ENCODE assay signal across 16 cellular contexts in the genomic region with DNA sequence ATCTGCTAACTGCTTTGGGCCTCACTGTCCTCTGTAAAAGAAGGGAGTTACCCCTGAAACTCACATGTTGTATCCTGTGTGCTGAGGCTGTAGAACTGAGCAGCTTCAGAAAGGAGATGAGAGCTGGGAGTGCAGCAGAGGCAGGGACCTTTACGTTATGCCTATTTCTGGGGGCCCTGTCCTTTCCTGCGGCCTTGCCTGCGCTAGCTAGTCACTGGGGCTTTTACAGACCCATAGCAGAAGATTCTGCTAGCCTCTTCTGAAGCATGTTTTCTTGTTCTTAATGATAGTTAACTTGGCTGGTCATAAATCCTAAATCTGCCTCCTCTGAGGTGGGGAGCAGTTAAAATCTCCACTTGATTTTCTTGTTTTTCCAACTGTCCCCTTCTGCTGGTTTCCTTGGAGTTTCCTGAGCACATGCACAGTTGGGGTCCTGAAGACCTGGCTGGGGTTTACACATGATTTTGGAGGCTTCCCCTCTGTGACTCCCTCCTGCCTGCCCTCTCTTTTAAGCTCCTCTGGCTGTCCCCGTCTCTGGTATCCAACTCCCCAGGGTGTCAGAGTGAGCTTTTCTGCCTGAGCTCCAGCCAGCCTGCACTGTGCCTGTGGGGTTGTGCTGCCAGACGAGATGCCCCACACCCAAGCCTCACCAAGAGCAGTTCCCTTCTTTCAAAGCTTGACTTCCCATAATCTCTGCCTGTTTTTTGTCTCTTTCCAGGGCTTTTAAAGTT.
DNase-seq lines count a peak whose midpoint lies in the region; ATAC-seq and TF ChIP-seq lines count a peak whose summit lies in the region.
"Had no signal": no experiment of that assay in that cellular context is flagged by ENCODE, and none has a peak within 500 bp of the region (broad histone marks: within the 10 kb centered on the region; RNA-seq: fewer than 3 reads in every experiment).

No MANE protein-coding gene starts in this region.

- peak overlapping the region; percentile 13 for H3K9ac ChIP-seq in mesendoderm (ENCODE audit: low read length)

- H2BK120ac ChIP-seq in mesendoderm (ENCODE audit: low read depth, low read length): peak overlapping the region; percentile 75

- ATAC-seq in left lung: no peak

- H3K4me3 ChIP-seq in H7 (ENCODE audit: insufficient read depth, low read depth, low read length) (no peak overlapping the region), mesendoderm (ENCODE audit: low read length) (no peak overlapping the region), left lung (no peak overlapping the region)
- H3K4me3 ChIP-seq: upper lobe of left lung had no signal

- H3K27ac ChIP-seq in VCaP (peak overlapping the region; percentile 21; the same call in 1 of the 2 replicates), mesendoderm (ENCODE audit: low read depth, low read length) (peak overlapping the region; percentile 87), left lung (no peak overlapping the region)
- H3K27ac ChIP-seq: upper lobe of left lung had no signal

- TF ChIP-seq CTCF in VCaP (conservative IDR thresholded peaks at IDR 0.05) (no peak), left lung (IDR thresholded peaks at IDR 0.05) (no peak)

- H3K79me1 ChIP-seq in mesendoderm (ENCODE audit: low read length): peaks cover 12% of the 10 kb centered on the region

- peak overlapping the region; percentile 90 for H4K8ac ChIP-seq in mesendoderm (ENCODE audit: low read depth, low read length)

- no CpG with 5 or more reads among the region's 5 CpGs for WGBS in mesendoderm (ENCODE audit: extremely low coverage, insufficient coverage, low lambda C conversion rate)

- peaks cover 38% of the 10 kb centered on the region for H3K4me1 ChIP-seq in mesendoderm (ENCODE audit: control insufficient read depth, low read depth, low read length)
- H3K4me1 ChIP-seq in left lung: no peaks in the 10 kb centered on the region
- H3K4me1 ChIP-seq: upper lobe of left lung had no signal

- H3K36me3 ChIP-seq in H7 (replicated peaks; ENCODE audit: control insufficient read depth, insufficient read depth, low read length) (no peaks in the 10 kb centered on the region), mesendoderm (ENCODE audit: control insufficient read depth, insufficient read depth, low read length) (no peaks in the 10 kb centered on the region), left lung (no peaks in the 10 kb centered on the region)
- H3K36me3 ChIP-seq: upper lobe of left lung had no signal

- H2BK15ac ChIP-seq in mesendoderm (replicated peaks; ENCODE audit: low read depth): peak overlapping the region; percentile 4

- peak overlapping the region; percentile 100 for H3K4ac ChIP-seq in mesendoderm (ENCODE audit: low read depth, low read length)

- H4K5ac ChIP-seq in mesendoderm (ENCODE audit: low read length): peak overlapping the region; percentile 10

- peak overlapping the region; percentile 80 for H2BK5ac ChIP-seq in mesendoderm (ENCODE audit: low read length)

- peaks cover 11% of the 10 kb centered on the region for H3K79me2 ChIP-seq in mesendoderm (ENCODE audit: control insufficient read depth, insufficient read depth, low read length)

- H3K56ac ChIP-seq in mesendoderm (ENCODE audit: low read length): peak overlapping the region; percentile 66

- peak; percentile 61; the same call in 1 of the 2 replicates for TF ChIP-seq EP300 in Ishikawa (IDR thresholded peaks at IDR 0.05; ENCODE audit: borderline replicate concordance)

- DNase-seq in H7: peak; percentile 30
- peak; percentile 51 for DNase-seq in mesendoderm
- DNase-seq in anterior cingulate cortex (lab: John Stamatoyannopoulos, UW): no peak
- no peak for DNase-seq in central memory CD4-positive, alpha-beta T cell
- no peak for DNase-seq in left lung
- DNase-seq: activated CD4-positive, CD25-positive, alpha-beta regulatory T cell treated with anti-CD3 and anti-CD28 coated beads, Interleukin-2, amount 50 U/mL, for 72 hours; activated naive CD8-positive, alpha-beta T cell treated with anti-CD3 and anti-CD28 coated beads, Interleukin-2, amount 10 ng/mL, durations not matched to agents 7 days and 5 days; CD4-positive, alpha-beta T cell; EL; naive B cell; stimulated activated CD4-positive, alpha-beta T cell treated with anti-CD3 and anti-CD28 coated beads, Interleukin-1b, Interleukin-23, amount 100 ng/mL, for 48 hours; stimulated activated CD8-positive, alpha-beta memory T cell treated with anti-CD3 and anti-CD28 coated beads, Interleukin-4, amount 100 ng/mL, for 48 hours; T-helper 1 cell; upper lobe of left lung had no signal

- no peaks in the 10 kb centered on the region; the same call in 1 of the 2 replicates for H3K27me3 ChIP-seq in H7 (ENCODE audit: control insufficient read depth, insufficient read depth, low read length)
- H3K27me3 ChIP-seq in mesendoderm (ENCODE audit: insufficient read depth, low read length, poor library complexity): no peaks in the 10 kb centered on the region
- no peaks in the 10 kb centered on the region for H3K27me3 ChIP-seq in left lung
- H3K27me3 ChIP-seq: upper lobe of left lung had no signal

- TF ChIP-seq RAD21 in Ishikawa (IDR thresholded peaks at IDR 0.05; ENCODE audit: low read depth): no peak

- H2AK5ac ChIP-seq in mesendoderm (ENCODE audit: low read length): peak overlapping the region; percentile 81

- no peak overlapping the region for H3K4me2 ChIP-seq in mesendoderm (ENCODE audit: low read length)

- peak overlapping the region; percentile 94 for H3K18ac ChIP-seq in mesendoderm (ENCODE audit: low read length)

- intact Hi-C loops in left lung (cut with DNase I): no loop called here

- H3K9me3 ChIP-seq in left lung: no peaks in the 10 kb centered on the region
- H3K9me3 ChIP-seq: upper lobe of left lung had no signal

- no peak overlapping the region for H3K23ac ChIP-seq in mesendoderm (ENCODE audit: low read length)

TF ChIP-seq in Ishikawa, 13 proteins besides CTCF, POLR2A, EP300 and RAD21:
- TF ChIP-seq YY1 (IDR thresholded peaks at IDR 0.05; ENCODE audit: low read depth) (no peak), TAF1 (IDR thresholded peaks at IDR 0.05; ENCODE audit: low read depth) (0 out of 2 replicates have a peak, but pooled peaks have one; percentile 0), ZBTB7A (IDR thresholded peaks at IDR 0.05; ENCODE audit: low read depth) (0 out of 2 replicates have a peak, but pooled peaks have one; percentile 17)
- TF ChIP-seq, protein P1, sequence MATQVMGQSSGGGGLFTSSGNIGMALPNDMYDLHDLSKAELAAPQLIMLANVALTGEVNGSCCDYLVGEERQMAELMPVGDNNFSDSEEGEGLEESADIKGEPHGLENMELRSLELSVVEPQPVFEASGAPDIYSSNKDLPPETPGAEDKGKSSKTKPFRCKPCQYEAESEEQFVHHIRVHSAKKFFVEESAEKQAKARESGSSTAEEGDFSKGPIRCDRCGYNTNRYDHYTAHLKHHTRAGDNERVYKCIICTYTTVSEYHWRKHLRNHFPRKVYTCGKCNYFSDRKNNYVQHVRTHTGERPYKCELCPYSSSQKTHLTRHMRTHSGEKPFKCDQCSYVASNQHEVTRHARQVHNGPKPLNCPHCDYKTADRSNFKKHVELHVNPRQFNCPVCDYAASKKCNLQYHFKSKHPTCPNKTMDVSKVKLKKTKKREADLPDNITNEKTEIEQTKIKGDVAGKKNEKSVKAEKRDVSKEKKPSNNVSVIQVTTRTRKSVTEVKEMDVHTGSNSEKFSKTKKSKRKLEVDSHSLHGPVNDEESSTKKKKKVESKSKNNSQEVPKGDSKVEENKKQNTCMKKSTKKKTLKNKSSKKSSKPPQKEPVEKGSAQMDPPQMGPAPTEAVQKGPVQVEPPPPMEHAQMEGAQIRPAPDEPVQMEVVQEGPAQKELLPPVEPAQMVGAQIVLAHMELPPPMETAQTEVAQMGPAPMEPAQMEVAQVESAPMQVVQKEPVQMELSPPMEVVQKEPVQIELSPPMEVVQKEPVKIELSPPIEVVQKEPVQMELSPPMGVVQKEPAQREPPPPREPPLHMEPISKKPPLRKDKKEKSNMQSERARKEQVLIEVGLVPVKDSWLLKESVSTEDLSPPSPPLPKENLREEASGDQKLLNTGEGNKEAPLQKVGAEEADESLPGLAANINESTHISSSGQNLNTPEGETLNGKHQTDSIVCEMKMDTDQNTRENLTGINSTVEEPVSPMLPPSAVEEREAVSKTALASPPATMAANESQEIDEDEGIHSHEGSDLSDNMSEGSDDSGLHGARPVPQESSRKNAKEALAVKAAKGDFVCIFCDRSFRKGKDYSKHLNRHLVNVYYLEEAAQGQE (IDR thresholded peaks at IDR 0.05; ENCODE audit: low read depth): no peak

Comparison
In these comparisons a context has a peak if more than half of its experiments do, and no peak if none do; other contexts are left out.
1. DNase-seq: peak in H7 (single experiment) and mesendoderm (single experiment); none in anterior cingulate cortex (0 of 58), central memory CD4-positive, alpha-beta T cell (single experiment) and left lung (0 of 2).
2. H3K27ac ChIP-seq: peak in VCaP (single experiment) and mesendoderm (single experiment); none in left lung (0 of 2).